ENCODE assay signal across 1 cellular context in the genomic region with DNA sequence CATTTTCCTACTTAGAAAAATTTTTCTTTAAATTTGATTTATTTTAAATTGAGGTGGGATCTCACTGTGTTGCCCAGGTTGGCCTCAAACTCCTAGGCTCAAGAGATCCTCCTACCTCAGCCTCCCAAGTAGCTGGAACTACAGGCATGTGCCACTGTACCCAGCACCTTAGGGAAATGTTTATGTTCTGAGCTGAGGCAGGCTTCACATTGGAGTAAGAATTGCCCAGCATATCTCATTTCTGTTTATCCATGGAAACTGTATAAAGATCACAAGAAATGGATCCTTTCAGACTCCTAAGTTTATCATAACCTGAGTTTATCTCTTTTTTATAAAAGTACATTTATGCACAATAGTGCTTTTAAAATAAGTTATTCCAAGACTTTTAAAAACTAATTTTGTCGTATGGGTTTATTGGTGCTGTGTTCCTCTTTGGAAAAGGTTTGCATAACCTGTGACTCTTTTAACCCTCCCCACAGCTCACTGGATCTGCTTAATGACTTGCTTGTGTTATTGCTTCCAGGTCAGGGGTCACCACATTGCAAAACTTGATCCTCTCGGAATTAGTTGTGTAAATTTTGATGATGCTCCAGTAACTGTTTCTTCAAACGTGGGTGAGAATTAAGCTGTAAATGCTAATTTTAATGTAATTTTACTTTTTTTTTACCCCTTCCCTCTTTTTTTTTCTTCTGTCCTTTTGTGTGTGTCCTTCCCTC.
TF ChIP-seq lines count a peak whose summit lies in the region.

No MANE protein-coding gene starts in this region.

TF ChIP-seq in K562, 482 proteins besides CTCF, POLR2A, EP300 and RAD21 (continued from another document):
- TF ChIP-seq, protein P1, sequence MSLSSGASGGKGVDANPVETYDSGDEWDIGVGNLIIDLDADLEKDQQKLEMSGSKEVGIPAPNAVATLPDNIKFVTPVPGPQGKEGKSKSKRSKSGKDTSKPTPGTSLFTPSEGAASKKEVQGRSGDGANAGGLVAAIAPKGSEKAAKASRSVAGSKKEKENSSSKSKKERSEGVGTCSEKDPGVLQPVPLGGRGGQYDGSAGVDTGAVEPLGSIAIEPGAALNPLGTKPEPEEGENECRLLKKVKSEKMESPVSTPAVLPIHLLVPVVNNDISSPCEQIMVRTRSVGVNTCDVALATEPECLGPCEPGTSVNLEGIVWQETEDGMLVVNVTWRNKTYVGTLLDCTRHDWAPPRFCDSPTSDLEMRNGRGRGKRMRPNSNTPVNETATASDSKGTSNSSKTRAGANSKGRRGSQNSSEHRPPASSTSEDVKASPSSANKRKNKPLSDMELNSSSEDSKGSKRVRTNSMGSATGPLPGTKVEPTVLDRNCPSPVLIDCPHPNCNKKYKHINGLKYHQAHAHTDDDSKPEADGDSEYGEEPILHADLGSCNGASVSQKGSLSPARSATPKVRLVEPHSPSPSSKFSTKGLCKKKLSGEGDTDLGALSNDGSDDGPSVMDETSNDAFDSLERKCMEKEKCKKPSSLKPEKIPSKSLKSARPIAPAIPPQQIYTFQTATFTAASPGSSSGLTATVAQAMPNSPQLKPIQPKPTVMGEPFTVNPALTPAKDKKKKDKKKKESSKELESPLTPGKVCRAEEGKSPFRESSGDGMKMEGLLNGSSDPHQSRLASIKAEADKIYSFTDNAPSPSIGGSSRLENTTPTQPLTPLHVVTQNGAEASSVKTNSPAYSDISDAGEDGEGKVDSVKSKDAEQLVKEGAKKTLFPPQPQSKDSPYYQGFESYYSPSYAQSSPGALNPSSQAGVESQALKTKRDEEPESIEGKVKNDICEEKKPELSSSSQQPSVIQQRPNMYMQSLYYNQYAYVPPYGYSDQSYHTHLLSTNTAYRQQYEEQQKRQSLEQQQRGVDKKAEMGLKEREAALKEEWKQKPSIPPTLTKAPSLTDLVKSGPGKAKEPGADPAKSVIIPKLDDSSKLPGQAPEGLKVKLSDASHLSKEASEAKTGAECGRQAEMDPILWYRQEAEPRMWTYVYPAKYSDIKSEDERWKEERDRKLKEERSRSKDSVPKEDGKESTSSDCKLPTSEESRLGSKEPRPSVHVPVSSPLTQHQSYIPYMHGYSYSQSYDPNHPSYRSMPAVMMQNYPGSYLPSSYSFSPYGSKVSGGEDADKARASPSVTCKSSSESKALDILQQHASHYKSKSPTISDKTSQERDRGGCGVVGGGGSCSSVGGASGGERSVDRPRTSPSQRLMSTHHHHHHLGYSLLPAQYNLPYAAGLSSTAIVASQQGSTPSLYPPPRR (CRISPR knock-in tag; IDR thresholded peaks at IDR 0.05; ENCODE audit: borderline replicate concordance) = no peak
- no peak for TF ChIP-seq NFXL1 (CRISPR knock-in tag; IDR thresholded peaks at IDR 0.05)
- TF ChIP-seq RBM25 (IDR thresholded peaks at IDR 0.05; ENCODE audit: low read depth, low read length, severe bottlenecking) = peak; percentile 20
- TF ChIP-seq, protein P2, sequence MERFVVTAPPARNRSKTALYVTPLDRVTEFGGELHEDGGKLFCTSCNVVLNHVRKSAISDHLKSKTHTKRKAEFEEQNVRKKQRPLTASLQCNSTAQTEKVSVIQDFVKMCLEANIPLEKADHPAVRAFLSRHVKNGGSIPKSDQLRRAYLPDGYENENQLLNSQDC (CRISPR knock-in tag; IDR thresholded peaks at IDR 0.05) = no peak
- peak; percentile 87 for TF ChIP-seq NR2C1 (IDR thresholded peaks at IDR 0.05)
- TF ChIP-seq NR2C1 (tag; IDR thresholded peaks at IDR 0.05) = peak; percentile 81
- TF ChIP-seq, protein P3, sequence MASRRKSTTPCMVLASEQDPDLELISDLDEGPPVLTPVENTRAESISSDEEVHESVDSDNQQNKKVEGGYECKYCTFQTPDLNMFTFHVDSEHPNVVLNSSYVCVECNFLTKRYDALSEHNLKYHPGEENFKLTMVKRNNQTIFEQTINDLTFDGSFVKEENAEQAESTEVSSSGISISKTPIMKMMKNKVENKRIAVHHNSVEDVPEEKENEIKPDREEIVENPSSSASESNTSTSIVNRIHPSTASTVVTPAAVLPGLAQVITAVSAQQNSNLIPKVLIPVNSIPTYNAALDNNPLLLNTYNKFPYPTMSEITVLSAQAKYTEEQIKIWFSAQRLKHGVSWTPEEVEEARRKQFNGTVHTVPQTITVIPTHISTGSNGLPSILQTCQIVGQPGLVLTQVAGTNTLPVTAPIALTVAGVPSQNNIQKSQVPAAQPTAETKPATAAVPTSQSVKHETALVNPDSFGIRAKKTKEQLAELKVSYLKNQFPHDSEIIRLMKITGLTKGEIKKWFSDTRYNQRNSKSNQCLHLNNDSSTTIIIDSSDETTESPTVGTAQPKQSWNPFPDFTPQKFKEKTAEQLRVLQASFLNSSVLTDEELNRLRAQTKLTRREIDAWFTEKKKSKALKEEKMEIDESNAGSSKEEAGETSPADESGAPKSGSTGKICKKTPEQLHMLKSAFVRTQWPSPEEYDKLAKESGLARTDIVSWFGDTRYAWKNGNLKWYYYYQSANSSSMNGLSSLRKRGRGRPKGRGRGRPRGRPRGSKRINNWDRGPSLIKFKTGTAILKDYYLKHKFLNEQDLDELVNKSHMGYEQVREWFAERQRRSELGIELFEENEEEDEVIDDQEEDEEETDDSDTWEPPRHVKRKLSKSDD (conservative IDR thresholded peaks at IDR 0.05; ENCODE audit: low read length) = no peak
